In the genomic region with DNA sequence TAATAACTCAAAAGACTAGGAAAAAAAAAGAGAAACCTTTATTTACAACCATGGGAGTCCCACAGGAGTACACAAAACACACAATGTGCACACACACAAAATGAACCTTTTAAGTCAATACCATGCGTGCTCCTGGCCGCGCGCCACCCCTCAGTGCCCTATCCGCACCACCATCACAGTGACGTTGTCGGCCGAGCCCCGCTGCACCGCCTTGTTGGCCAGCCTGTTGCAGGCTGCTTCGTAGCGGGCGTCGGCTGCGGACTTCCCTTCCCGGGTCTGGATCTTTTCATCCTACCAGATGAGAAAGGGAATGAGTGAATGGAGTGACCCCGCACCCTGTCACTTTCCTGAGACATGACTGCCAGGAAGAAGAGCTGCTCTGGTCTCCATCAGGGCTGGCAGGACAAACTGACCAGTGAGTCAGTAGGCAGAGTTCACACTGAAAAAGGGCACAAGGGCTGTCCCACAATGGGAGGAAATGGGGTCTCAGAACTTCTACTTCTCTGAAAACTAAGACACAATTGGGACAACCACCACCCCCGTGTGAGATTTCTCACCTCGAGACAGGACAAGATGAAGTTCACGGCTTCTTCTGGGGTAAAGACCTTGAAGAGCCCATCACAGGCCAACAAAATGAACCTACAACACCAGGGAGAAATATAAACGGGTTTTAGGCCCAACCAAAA, we compare ENCODE assay signal across 13 cellular contexts. TPM values are rescaled to one million over a fixed set of nuclear protein-coding genes. Genes with fewer than 3 reads are reported as not detected.
DNase-seq lines count a peak whose midpoint lies in the region; ATAC-seq and TF ChIP-seq lines count a peak whose summit lies in the region.
"Had no signal": no experiment of that assay in that cellular context is flagged by ENCODE, and none has a peak within 500 bp of the region (broad histone marks: within the 10 kb centered on the region; RNA-seq: fewer than 3 reads in every experiment).

No MANE protein-coding gene starts in this region.

- DNase-seq in T-helper 1 cell (no peak), MCF 10A (ENCODE audit: unreplicated experiment) (no peak), right lobe of liver (peak in 1 of 3 donors; percentile 48), thoracic aorta (ENCODE audit: low spot score) (no peak), adrenal gland (no peak)
- DNase-seq: KG1, naive B cell, NCI-H1930, T-helper 9 cell had no signal

- no peaks in the 10 kb centered on the region for H3K9me3 Mint-ChIP-seq in T-helper 1 cell treated with Interleukin-12 subunit alpha and Interleukin-12 subunit beta and Interleukin-4 antibody, amounts not matched to agents 30 μg/mL and 1 μg/mL, for 36 hours
- H3K9me3 Mint-ChIP-seq in MCF 10A (ENCODE audit: unreplicated experiment), result no peaks in the 10 kb centered on the region
- H3K9me3 Mint-ChIP-seq: naive B cell had no signal

- POLR2A ChIA-PET in MCF 10A (lab: Yijun Ruan, JAX), result interaction anchor here (1.0 to 2.1 kb wide), 7 partner anchors 15 to 202 kb away, joined by 3 to 14 read pairs (median 5); a partner anchor contains a TSS

- peak overlapping the region; percentile 2 for H3K27ac Mint-ChIP-seq in T-helper 1 cell treated with Interleukin-12 subunit alpha and Interleukin-12 subunit beta and Interleukin-4 antibody, amounts not matched to agents 30 μg/mL and 1 μg/mL, for 36 hours
- peak overlapping the region; percentile 94 for H3K27ac Mint-ChIP-seq in MCF 10A (ENCODE audit: low read depth, unreplicated experiment)

- H3K4me3 ChIP-seq in right lobe of liver (no peak overlapping the region), thoracic aorta (no peak overlapping the region), adrenal gland (no peak overlapping the region)
- H3K4me3 ChIP-seq: GM12878 had no signal

- H3K27me3 Mint-ChIP-seq in T-helper 1 cell treated with Interleukin-12 subunit alpha and Interleukin-12 subunit beta and Interleukin-4 antibody, amounts not matched to agents 30 μg/mL and 1 μg/mL, for 36 hours (ENCODE audit: low read depth), result peaks cover 2% of the 10 kb centered on the region
- no peaks in the 10 kb centered on the region for H3K27me3 Mint-ChIP-seq in MCF 10A (ENCODE audit: insufficient read depth, unreplicated experiment)

- peaks cover 0 to 43% (median 4%) of the 10 kb centered on the region in 4 donors for H3K36me3 ChIP-seq in right lobe of liver
- peaks cover 32% of the 10 kb centered on the region for H3K36me3 ChIP-seq in thoracic aorta
- peaks cover 0 to 65% of the 10 kb centered on the region in 2 donors for H3K36me3 ChIP-seq in adrenal gland (replicated peaks in 1 of 2)

- TF ChIP-seq POLR2A in right lobe of liver (IDR thresholded peaks at IDR 0.05) (no peak), adrenal gland (IDR thresholded peaks at IDR 0.05) (no peak)

- peak in 1 of 4 donors; percentile 55 for ATAC-seq in right lobe of liver
- ATAC-seq in thoracic aorta (ENCODE audit: insufficient number of reproducible peaks, low FRiP score, low read depth), result no peak
- no peak for ATAC-seq in GM18498 (IDR thresholded peaks at IDR 0.05; ENCODE audit: unreplicated experiment)
- no peak for ATAC-seq in HG02870 (IDR thresholded peaks at IDR 0.05; ENCODE audit: unreplicated experiment)
- ATAC-seq: GM12878 had no signal

- no peaks in the 10 kb centered on the region for H3K4me1 Mint-ChIP-seq in T-helper 1 cell treated with Interleukin-12 subunit alpha and Interleukin-12 subunit beta and Interleukin-4 antibody, amounts not matched to agents 30 μg/mL and 1 μg/mL, for 36 hours (ENCODE audit: low read depth)
- H3K4me1 Mint-ChIP-seq in MCF 10A (ENCODE audit: insufficient read depth, unreplicated experiment), result peaks cover 25% of the 10 kb centered on the region

- TF ChIP-seq CTCF in MCF 10A (IDR thresholded peaks at IDR 0.05; ENCODE audit: unreplicated experiment) (no peak), right lobe of liver (IDR thresholded peaks at IDR 0.05) (no peak), thoracic aorta (IDR thresholded peaks at IDR 0.05) (no peak), adrenal gland (IDR thresholded peaks at IDR 0.05) (no peak)

- H3K27me3 ChIP-seq in right lobe of liver (no peaks in the 10 kb centered on the region), thoracic aorta (replicated peaks; ENCODE audit: insufficient read depth) (no peaks in the 10 kb centered on the region), adrenal gland (no peaks in the 10 kb centered on the region)

- no peaks in the 10 kb centered on the region for H3K9me3 ChIP-seq in right lobe of liver
- H3K9me3 ChIP-seq in thoracic aorta, result no peaks in the 10 kb centered on the region
- no peaks in the 10 kb centered on the region for H3K9me3 ChIP-seq in adrenal gland (replicated peaks in 1 of 3)

- H3K36me3 Mint-ChIP-seq in T-helper 1 cell treated with Interleukin-12 subunit alpha and Interleukin-12 subunit beta and Interleukin-4 antibody, amounts not matched to agents 30 μg/mL and 1 μg/mL, for 36 hours (ENCODE audit: low read depth), result peaks cover 22% of the 10 kb centered on the region
- H3K36me3 Mint-ChIP-seq in MCF 10A (ENCODE audit: insufficient read depth, unreplicated experiment), result peaks cover 69% of the 10 kb centered on the region

- H3K4me3 Mint-ChIP-seq in T-helper 1 cell treated with Interleukin-12 subunit alpha and Interleukin-12 subunit beta and Interleukin-4 antibody, amounts not matched to agents 30 μg/mL and 1 μg/mL, for 36 hours, result no peak overlapping the region
- no peak overlapping the region for H3K4me3 Mint-ChIP-seq in MCF 10A (ENCODE audit: unreplicated experiment)
- H3K4me3 Mint-ChIP-seq: naive B cell had no signal

- H3K27ac ChIP-seq in right lobe of liver (peak overlapping the region; percentile 35 to 81 (median 59)), thoracic aorta (peak overlapping the region; percentile 85 to 93), adrenal gland (no peak overlapping the region)

- H3K4me1 ChIP-seq in right lobe of liver (peaks cover 0 to 17% (median 9%) of the 10 kb centered on the region in 4 donors), thoracic aorta (ENCODE audit: control insufficient read depth in 1 of 2, low read depth in 2 of 2) (peaks cover 22 to 47% of the 10 kb centered on the region in 2 donors), adrenal gland (replicated peaks in 1 of 2) (peaks cover 0 to 11% of the 10 kb centered on the region in 2 donors)

- no TSS peak for BruUV-seq in MCF 10A (replicated peaks; lab: Mats Ljungman, UMichigan)

- CTCF ChIA-PET in MCF 10A (lab: Yijun Ruan, JAX), result interaction anchor here (0.5 to 0.9 kb wide), 4 partner anchors 10 to 431 kb away, joined by 3 read pairs; no protein-coding TSS in a partner anchor

- intact Hi-C loops in MCF 10A (cut with micrococcal nuclease) (no loop called here), right lobe of liver (cut with DNase I) (no loop called here), adrenal gland (cut with DNase I) (no loop called here)

- 70% methylated on average over 9 of the region's 21 CpGs for WGBS in right lobe of liver (ENCODE audit: insufficient coverage, low coverage, low lambda C conversion rate, missing lambda C conversion rate)
- WGBS in adrenal gland, 4 donors, result 92 to 94% (median 93%) methylated on average over 21 of the region's 21 CpGs

RNA-seq across cellular contexts. Expression of a gene that starts 11.8 kb away (rescaled TPM):
- 14.5 and 18.1 TPM in 2 replicates for total RNA-seq in MCF 10A (2022)
- 1 to 10 TPM in 1 of 6 experiments, under 1 TPM in 2, not detected in 3; 0.27 to 1.4 (median 0.31) TPM for total RNA-seq in right lobe of liver
- 1 to 10 TPM; 1.3 to 1.5 TPM for total RNA-seq in thoracic aorta
- under 1 TPM in 1 of 8 donors, not detected in 7; 0.36 TPM for total RNA-seq in adrenal gland
- polyA plus RNA-seq in adrenal gland, result under 1 TPM in 1 of 3 donors, not detected in 2; 0.10 TPM
- total RNA-seq: GM12878 had no signal
- polyA plus RNA-seq: GM12878 had no signal

RNA-seq across cellular contexts. Expression of a gene that starts 32.1 kb away (rescaled TPM):
- total RNA-seq in MCF 10A (2022) (0.27 and 0.35 TPM in 2 replicates), right lobe of liver (under 1 TPM in 4 of 6 experiments, not detected in 2; 0.04 to 0.19 (median 0.11) TPM), thoracic aorta (10 to 100 TPM; 18.3 to 33.4 TPM), adrenal gland (1 to 10 TPM in 1 of 8 donors, under 1 TPM in 4, not detected in 3; 0.10 to 4.3 (median 0.19) TPM)
- under 1 TPM in 2 of 3 donors, not detected in 1; 0.13 to 0.24 TPM for polyA plus RNA-seq in adrenal gland
- total RNA-seq: GM12878 had no signal

RNA-seq across cellular contexts. Expression of a gene that starts 33.0 kb away (rescaled TPM):
- total RNA-seq in MCF 10A (2022) (57.2 and 59.6 TPM in 2 replicates), right lobe of liver (10 to 100 TPM in 5 of 6 experiments, 1 to 10 TPM in 1; 9.8 to 24.3 (median 16.8) TPM), thoracic aorta (10 to 100 TPM; 28.6 to 58.0 TPM), adrenal gland (10 to 100 TPM; 12.3 to 37.3 (median 26.1) TPM)
- polyA plus RNA-seq in adrenal gland, result 100 to 1,000 TPM in 2 of 3 donors, 10 to 100 TPM in 1; 17.8 to 131 (median 110) TPM

Comparison
In these comparisons a context has a peak if more than half of its experiments do, and no peak if none do; other contexts are left out.
1. H3K27ac ChIP-seq: peak in right lobe of liver (3 of 3) and thoracic aorta (2 of 2); none in adrenal gland (0 of 5).